In the genomic region with DNA sequence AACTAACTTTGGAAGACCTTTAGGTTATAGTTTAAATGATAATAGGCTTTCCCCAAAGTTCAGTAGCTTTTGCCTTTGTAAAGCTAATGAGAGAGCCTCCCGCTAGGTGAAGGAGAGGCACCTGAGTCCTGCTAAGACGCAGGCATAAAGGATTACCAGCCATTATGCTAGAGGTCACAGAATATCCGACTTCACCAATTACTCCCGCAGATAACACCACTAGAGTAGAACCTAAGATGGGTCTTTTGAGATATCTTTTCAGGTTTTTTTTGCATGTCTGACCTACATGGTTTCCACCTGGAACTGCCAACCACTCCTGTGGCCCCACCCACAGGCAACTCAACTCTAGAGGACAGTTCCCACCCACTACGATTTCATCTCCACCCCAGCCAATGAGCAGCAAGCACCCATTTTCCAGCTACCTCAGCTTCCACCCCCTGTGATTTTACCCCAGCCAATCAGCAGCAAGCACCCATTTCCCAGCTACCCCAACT, we compare ENCODE assay signal across 22 cellular contexts.
"Had no signal": no experiment of that assay in that cellular context is flagged by ENCODE, and none has a peak within 500 bp of the region (broad histone marks: within the 10 kb centered on the region; RNA-seq: fewer than 3 reads in every experiment).

No MANE protein-coding gene starts in this region.

- H3K4me3 Mint-ChIP-seq: activated CD8-positive, alpha-beta T cell treated with anti-CD3 and anti-CD28 coated beads, Interleukin-2, amount 10 ng/mL, durations not matched to agents 7 days and 5 days; activated naive CD8-positive, alpha-beta T cell treated with anti-CD3 and anti-CD28 coated beads for 36 hours; activated T-helper 1 cell treated with anti-CD3 and anti-CD28 coated beads, Interleukin-12 subunit alpha, Interleukin-12 subunit beta, Interleukin-2, Interleukin-4 antibody, amounts not matched to agents 30 ng/mL and 10 ng/mL and 1 ng/mL, durations not matched to agents 14 hours and 24 hours and 36 hours; central memory CD8-positive, alpha-beta T cell; nephron progenitor cell; stimulated activated naive B cell treated with anti-CD40 and anti-IgM and Interleukin-4, amounts not matched to agents 10 μg/mL and 1 μg/mL and 100 μg/mL, for 72 hours had no signal

- H3K27me3 ChIP-seq: brain microvascular endothelial cell, foreskin keratinocyte, right atrium auricular region had no signal

- H3K4me3 ChIP-seq: left ventricle myocardium inferior, right atrium auricular region, transverse colon had no signal

- H3K27me3 Mint-ChIP-seq: activated naive CD8-positive, alpha-beta T cell treated with anti-CD3 and anti-CD28 coated beads for 36 hours; stimulated activated naive B cell treated with anti-CD40 and anti-IgM and Interleukin-4, amounts not matched to agents 10 μg/mL and 1 μg/mL and 100 μg/mL, for 72 hours had no signal

- H3K4me1 ChIP-seq: foreskin keratinocyte, left ventricle myocardium inferior, transverse colon had no signal

- H3K36me3 ChIP-seq: brain microvascular endothelial cell, left ventricle myocardium inferior, right atrium auricular region, transverse colon had no signal

- H3K27ac Mint-ChIP-seq: activated naive CD8-positive, alpha-beta T cell treated with anti-CD3 and anti-CD28 coated beads for 36 hours; activated T-helper 1 cell treated with anti-CD3 and anti-CD28 coated beads, Interleukin-12 subunit alpha, Interleukin-12 subunit beta, Interleukin-2, Interleukin-4 antibody, amounts not matched to agents 30 ng/mL and 10 ng/mL and 1 ng/mL, durations not matched to agents 14 hours and 24 hours and 36 hours; nephron progenitor cell; progenitor cell of endocrine pancreas; stimulated activated naive B cell treated with anti-CD40 and anti-IgM and Interleukin-4, amounts not matched to agents 10 μg/mL and 1 μg/mL and 100 μg/mL, for 72 hours had no signal

- DNase-seq: activated CD4-positive, alpha-beta T cell treated with anti-CD3 and anti-CD28 coated beads for 4 hours; activated CD8-positive, alpha-beta memory T cell treated with anti-CD3 and anti-CD28 coated beads, Interleukin-2, amount 50 U/mL, for 48 hours; activated CD8-positive, alpha-beta T cell treated with anti-CD3 and anti-CD28 coated beads, Interleukin-2, amount 10 ng/mL, durations not matched to agents 7 days and 5 days; activated naive CD8-positive, alpha-beta T cell treated with anti-CD3 and anti-CD28 coated beads for 36 hours; amygdala; brain microvascular endothelial cell; cortex of kidney; effector CD4-positive, alpha-beta T cell; foreskin keratinocyte; kidney; left ventricle myocardium inferior; nephron progenitor cell; stimulated activated CD4-positive, alpha-beta T cell treated with anti-CD3 and anti-CD28 coated beads, Interleukin-15, amount 100 ng/mL, for 24 hours; stimulated activated CD4-positive, alpha-beta T cell treated with anti-CD3 and anti-CD28 coated beads, Interleukin-4, amount 100 ng/mL, for 1 hour; stimulated activated naive B cell treated with anti-CD40 and anti-IgM and Interleukin-4, amounts not matched to agents 10 μg/mL and 1 μg/mL and 100 μg/mL, for 72 hours; substantia nigra; T-helper 2 cell; transverse colon had no signal

- H3K27ac ChIP-seq: brain microvascular endothelial cell, foreskin keratinocyte, left ventricle myocardium inferior, right atrium auricular region, transverse colon had no signal

- ATAC-seq: activated CD8-positive, alpha-beta T cell treated with anti-CD3 and anti-CD28 coated beads, Interleukin-2, amount 10 ng/mL, durations not matched to agents 7 days and 5 days; foreskin keratinocyte; stimulated activated naive B cell treated with anti-CD40 and anti-IgM and Interleukin-4, amounts not matched to agents 10 μg/mL and 1 μg/mL and 100 μg/mL, for 72 hours had no signal
